Comparison of ENCODE assay signal across 12 cellular contexts in genomic region chr10:29647483-29647882, GRCh38. TPM values are rescaled to one million over a fixed set of nuclear protein-coding genes. Genes with fewer than 3 reads are reported as not detected.
DNase-seq lines count a peak whose midpoint lies in the region; ATAC-seq, FAIRE-seq and TF ChIP-seq lines count a peak whose summit lies in the region.
"Had no signal": no experiment of that assay in that cellular context is flagged by ENCODE, and none has a peak within 500 bp of the region (broad histone marks: within the 10 kb centered on the region; RNA-seq: fewer than 3 reads in every experiment).

No MANE protein-coding gene starts in this region.

- no peak for DNase-seq in activated naive CD4-positive, alpha-beta T cell treated with anti-CD3 and anti-CD28 coated beads, Interleukin-2, amount 10 ng/mL, durations not matched to agents 7 days and 5 days
- DNase-seq in activated naive CD4-positive, alpha-beta T cell treated with anti-CD3 and anti-CD28 coated beads, Interleukin-2, amount 50 U/mL, for 72 hours (ENCODE audit: low spot score in 2 of 2) = no peak
- DNase-seq in ascending aorta (ENCODE audit: low spot score in 2 of 2) = no peak
- DNase-seq in thyroid gland = no peak
- no peak for DNase-seq in HTR-8/SVneo (ENCODE audit: insufficient read length, low spot score)
- no peak for DNase-seq in trophoblast cell
- DNase-seq in DMS153 (lab: John Stamatoyannopoulos, UW) = no peak
- DNase-seq: activated CD4-positive, CD25-positive, alpha-beta regulatory T cell; activated gamma-delta T cell; GF-D8 had no signal

- H3K9me3 ChIP-seq in ascending aorta = no peaks in the 10 kb centered on the region
- H3K9me3 ChIP-seq in muscle layer of colon (ENCODE audit: low read length) = no peaks in the 10 kb centered on the region
- H3K9me3 ChIP-seq in thyroid gland = no peaks in the 10 kb centered on the region
- no peaks in the 10 kb centered on the region for H3K9me3 ChIP-seq in trophoblast cell (ENCODE audit: insufficient read depth, low read depth, low read length)

- no peak overlapping the region for H2BK120ac ChIP-seq in trophoblast cell (ENCODE audit: insufficient read depth, low read length, poor library complexity)

- H4K91ac ChIP-seq in trophoblast cell (ENCODE audit: low read depth, low read length) = no peak overlapping the region

- H3K4me3 ChIP-seq in ascending aorta = peak overlapping the region in 1 of 2 donors; percentile 33
- H3K4me3 ChIP-seq in muscle layer of colon (ENCODE audit: low read depth in 1 of 2, low read length in 2 of 2) = no peak overlapping the region
- H3K4me3 ChIP-seq in thyroid gland (replicated peaks in 1 of 3) = no peak overlapping the region
- no peak overlapping the region for H3K4me3 ChIP-seq in trophoblast cell (ENCODE audit: low read depth, low read length)

- WGBS in thyroid gland, 2 donors = 53 to 75% methylated on average over 5 of the region's 5 CpGs
- WGBS in trophoblast cell (ENCODE audit: extremely low coverage, insufficient coverage, insufficient read length) = no CpG with 5 or more reads among the region's 5 CpGs

- H3K36me3 ChIP-seq in ascending aorta (no peaks in the 10 kb centered on the region), muscle layer of colon (ENCODE audit: insufficient read depth, low read length) (no peaks in the 10 kb centered on the region), thyroid gland (no peaks in the 10 kb centered on the region), trophoblast cell (ENCODE audit: control insufficient read depth in 1 of 2, insufficient read depth in 2 of 2, low read length in 2 of 2) (no peaks in the 10 kb centered on the region)

- H3K23ac ChIP-seq in trophoblast cell (ENCODE audit: low read length) = no peak overlapping the region

- H3K79me1 ChIP-seq in trophoblast cell (ENCODE audit: low read length) = no peaks in the 10 kb centered on the region

- peaks cover 15 to 55% of the 10 kb centered on the region in 2 donors for H3K4me1 ChIP-seq in ascending aorta
- H3K4me1 ChIP-seq in muscle layer of colon (ENCODE audit: insufficient read depth, low read length) = peaks cover 86% of the 10 kb centered on the region
- H3K4me1 ChIP-seq in thyroid gland = peaks cover 34 to 54% of the 10 kb centered on the region in 2 donors
- H3K4me1 ChIP-seq in trophoblast cell (ENCODE audit: control insufficient read depth in 1 of 2, insufficient read depth in 2 of 2, low read length in 2 of 2) = peaks cover 5 to 8% of the 10 kb centered on the region in 2 experiments

- H3K27me3 ChIP-seq in ascending aorta = no peaks in the 10 kb centered on the region
- no peaks in the 10 kb centered on the region for H3K27me3 ChIP-seq in muscle layer of colon (ENCODE audit: control insufficient read depth in 1 of 2, insufficient read depth in 2 of 2, low read length in 2 of 2)
- H3K27me3 ChIP-seq in thyroid gland = no peaks in the 10 kb centered on the region
- H3K27me3 ChIP-seq in trophoblast cell (ENCODE audit: insufficient read depth, low read length) = no peaks in the 10 kb centered on the region

- peaks cover 45% of the 10 kb centered on the region for H3K4me1 Mint-ChIP-seq in activated naive CD4-positive, alpha-beta T cell treated with anti-CD3 and anti-CD28 coated beads, Interleukin-2, amount 10 ng/mL, durations not matched to agents 7 days and 5 days

- H3K9ac ChIP-seq in muscle layer of colon (ENCODE audit: low read length) (no peak overlapping the region), trophoblast cell (ENCODE audit: low read length) (no peak overlapping the region)
- H3K9ac ChIP-seq: KMS-11 had no signal

- no peak for FAIRE-seq in HTR-8/SVneo (lab: Jason Lieb, UNC)

- H2AK5ac ChIP-seq in trophoblast cell (ENCODE audit: low read length) = no peak overlapping the region

- H3K79me2 ChIP-seq in trophoblast cell (ENCODE audit: control insufficient read depth, insufficient read depth, low read length, poor library complexity) = no peaks in the 10 kb centered on the region

- peaks cover 4% of the 10 kb centered on the region for H3K36me3 Mint-ChIP-seq in activated naive CD4-positive, alpha-beta T cell treated with anti-CD3 and anti-CD28 coated beads, Interleukin-2, amount 10 ng/mL, durations not matched to agents 7 days and 5 days
- H3K36me3 Mint-ChIP-seq in activated naive CD4-positive, alpha-beta T cell treated with anti-CD3 and anti-CD28 coated beads, Interleukin-2, amount 50 U/mL, for 72 hours = peaks cover 5 to 6% of the 10 kb centered on the region in 2 donors

- ATAC-seq in activated naive CD4-positive, alpha-beta T cell treated with anti-CD3 and anti-CD28 coated beads, Interleukin-2, amount 50 U/mL, for 72 hours = no peak

- intact Hi-C loops in ascending aorta (cut with DNase I) = loop anchor here (5.0 kb wide), 1 partner anchor 45 kb away; no protein-coding TSS in a partner anchor
- intact Hi-C loops in thyroid gland (cut with DNase I) = no loop called here

- H3K4me2 ChIP-seq in trophoblast cell (ENCODE audit: low read length) = no peak overlapping the region
- H3K4me2 ChIP-seq: KMS-11 had no signal

- H2BK5ac ChIP-seq in trophoblast cell (ENCODE audit: low read depth, low read length, poor library complexity) = no peak overlapping the region

- H3K27ac ChIP-seq in ascending aorta = peak overlapping the region; percentile 73 to 76
- H3K27ac ChIP-seq in muscle layer of colon (ENCODE audit: low read depth, low read length) = peak overlapping the region; percentile 64
- H3K27ac ChIP-seq in thyroid gland = peak overlapping the region; percentile 32 to 77 (median 71)
- H3K27ac ChIP-seq in trophoblast cell (ENCODE audit: low read depth, low read length) = no peak overlapping the region
- H3K27ac ChIP-seq: KMS-11 had no signal

- H4K8ac ChIP-seq in trophoblast cell (ENCODE audit: low read depth, low read length) = no peak overlapping the region

- H3K27ac Mint-ChIP-seq in activated naive CD4-positive, alpha-beta T cell treated with anti-CD3 and anti-CD28 coated beads, Interleukin-2, amount 10 ng/mL, durations not matched to agents 7 days and 5 days = peak overlapping the region; percentile 2
- H3K27ac Mint-ChIP-seq in activated naive CD4-positive, alpha-beta T cell treated with anti-CD3 and anti-CD28 coated beads, Interleukin-2, amount 50 U/mL, for 72 hours = no peak overlapping the region

- no peak overlapping the region for H3K14ac ChIP-seq in trophoblast cell (ENCODE audit: low read length)

- H2AFZ ChIP-seq in trophoblast cell (ENCODE audit: insufficient read depth, low read length, poor library complexity) = no peak overlapping the region

- no peak overlapping the region for H3K18ac ChIP-seq in trophoblast cell (ENCODE audit: low read length)

- no peak overlapping the region for H4K12ac ChIP-seq in trophoblast cell (ENCODE audit: low read depth, low read length)

- TF ChIP-seq POLR2A in thyroid gland (IDR thresholded peaks at IDR 0.05) = no peak

- peaks cover 16% of the 10 kb centered on the region for H3K27me3 Mint-ChIP-seq in activated naive CD4-positive, alpha-beta T cell treated with anti-CD3 and anti-CD28 coated beads, Interleukin-2, amount 10 ng/mL, durations not matched to agents 7 days and 5 days

- TF ChIP-seq CTCF in ascending aorta (IDR thresholded peaks at IDR 0.05) (no peak), thyroid gland (IDR thresholded peaks at IDR 0.05) (no peak)

- no peak overlapping the region for H3K4ac ChIP-seq in trophoblast cell (ENCODE audit: low read depth, low read length)

- no peaks in the 10 kb centered on the region for H3K9me3 Mint-ChIP-seq in activated naive CD4-positive, alpha-beta T cell treated with anti-CD3 and anti-CD28 coated beads, Interleukin-2, amount 10 ng/mL, durations not matched to agents 7 days and 5 days
- no peaks in the 10 kb centered on the region for H3K9me3 Mint-ChIP-seq in activated naive CD4-positive, alpha-beta T cell treated with anti-CD3 and anti-CD28 coated beads, Interleukin-2, amount 50 U/mL, for 72 hours

- H3K4me3 Mint-ChIP-seq in activated naive CD4-positive, alpha-beta T cell treated with anti-CD3 and anti-CD28 coated beads, Interleukin-2, amount 10 ng/mL, durations not matched to agents 7 days and 5 days = no peak overlapping the region

- CTCF ChIA-PET in activated naive CD4-positive, alpha-beta T cell treated with anti-CD3 and anti-CD28 coated beads, Interleukin-2, amount 10 ng/mL, durations not matched to agents 7 days and 5 days (lab: Charles Lee) = no interaction called here

- H2BK12ac ChIP-seq in trophoblast cell (ENCODE audit: low read length) = no peak overlapping the region

RNA-seq across cellular contexts. Expression of gene SVIL, which starts 12.7 kb away (rescaled TPM):
- total RNA-seq in activated naive CD4-positive, alpha-beta T cell treated with anti-CD3 and anti-CD28 coated beads, Interleukin-2, amount 50 U/mL, for 72 hours = 10 to 100 TPM in 1 of 2 donors, 1 to 10 TPM in 1; 7.4 to 12.4 TPM
- 94.7 TPM for total RNA-seq in ascending aorta
- 100 to 1,000 TPM in 2 of 4 donors, 10 to 100 TPM in 2; 59.9 to 211 (median 134) TPM for total RNA-seq in thyroid gland
- 25.1 and 25.3 TPM in 2 replicates for polyA plus RNA-seq in trophoblast cell (2013)
